ENCODE assay signal across 8 cellular contexts in the genomic region with DNA sequence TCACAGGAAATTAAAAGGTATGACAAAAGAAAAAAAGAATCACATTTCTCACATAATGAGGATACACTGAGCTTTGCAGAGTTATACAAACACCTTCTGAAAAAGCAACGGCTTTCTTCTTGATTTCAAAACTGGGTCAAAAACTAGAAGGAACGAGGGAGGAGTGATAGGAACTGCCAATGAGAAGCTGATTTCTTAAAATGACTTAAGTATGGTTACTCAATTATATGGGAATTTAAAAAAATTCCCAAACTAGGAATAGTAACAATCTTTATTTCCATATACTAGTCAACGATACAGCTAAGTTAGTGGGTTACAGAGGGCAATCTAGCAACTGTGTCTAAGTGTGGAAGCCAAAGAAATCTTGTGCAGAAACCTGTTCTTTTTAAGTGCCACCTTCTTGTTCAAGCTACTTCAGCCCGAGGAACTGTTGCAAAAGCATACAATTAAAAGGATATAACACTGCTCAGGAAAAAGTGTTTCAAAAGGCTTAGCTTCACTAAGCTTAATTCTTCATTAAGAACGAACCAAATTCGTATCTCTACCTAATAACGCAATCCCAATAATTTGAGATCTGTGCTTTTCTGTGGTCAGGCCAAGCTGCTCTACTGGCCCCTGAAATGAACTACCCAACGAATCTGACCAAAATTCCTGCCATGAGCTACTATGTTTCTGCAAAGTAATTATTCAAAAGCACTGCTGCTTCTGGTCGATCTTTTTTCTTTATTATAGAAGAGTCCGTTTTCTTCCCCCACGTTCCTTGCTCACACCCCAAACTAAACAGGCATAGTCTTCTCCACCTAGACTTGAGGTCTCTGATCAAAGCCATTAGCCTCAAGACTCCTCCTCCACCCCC. TPM values are rescaled to one million over a fixed set of nuclear protein-coding genes. Genes with fewer than 3 reads are reported as not detected.
DNase-seq lines count a peak whose midpoint lies in the region; ATAC-seq and TF ChIP-seq lines count a peak whose summit lies in the region.

No MANE protein-coding gene starts in this region.

- H3K4me3 Mint-ChIP-seq in CD4-positive, CD25-positive, alpha-beta regulatory T cell, result peak overlapping the region; percentile 94 to 97 (median 94)

- DNase-seq in CD4-positive, CD25-positive, alpha-beta regulatory T cell, result peak in 1 of 3 donors; percentile 29
- no peak for DNase-seq in mammary epithelial cell
- DNase-seq in dedifferentiated amniotic fluid mesenchymal stem cell (ENCODE audit: extremely low spot score), result no peak
- no peak for DNase-seq in stimulated activated CD4-positive, alpha-beta T cell treated with anti-CD3 and anti-CD28 coated beads, Interleukin-4, amount 100 ng/mL, for 4 hours
- no peak for DNase-seq in HuH-7 (ENCODE audit: low spot score)

- TF ChIP-seq CTCF in KMS-11 (conservative IDR thresholded peaks at IDR 0.05; ENCODE audit: low read depth, low read length) (no peak), mammary epithelial cell (conservative IDR thresholded peaks at IDR 0.05 in 1 of 2, IDR thresholded peaks at IDR 0.05 in 1 of 2; ENCODE audit: extremely low read depth in 1 of 2, insufficient read depth in 1 of 2, low read depth in 1 of 2, low read length in 2 of 2) (no peak)

- peak overlapping the region; percentile 90 for H3K27ac ChIP-seq in CD4-positive, CD25-positive, alpha-beta regulatory T cell (ENCODE audit: insufficient read depth, low read length, poor library complexity, severe bottlenecking)
- no peak overlapping the region for H3K27ac ChIP-seq in KMS-11
- no peak overlapping the region for H3K27ac ChIP-seq in mammary epithelial cell (ENCODE audit: insufficient read depth, low read depth, low read length)
- H3K27ac ChIP-seq in muscle layer of duodenum (ENCODE audit: low read length), result peak overlapping the region; percentile 83

- H3K79me2 ChIP-seq in KMS-11 (ENCODE audit: insufficient read depth, low read depth) (peaks cover 22% of the 10 kb centered on the region; the same call in 1 of the 2 replicates), mammary epithelial cell (ENCODE audit: insufficient read depth, low read length) (peaks cover 75% of the 10 kb centered on the region)

- peak overlapping the region; percentile 77 for H3K4me3 ChIP-seq in CD4-positive, CD25-positive, alpha-beta regulatory T cell (ENCODE audit: low read depth, low read length)
- no peak overlapping the region for H3K4me3 ChIP-seq in KMS-11 (IDR thresholded peaks at IDR 0.05; ENCODE audit: insufficient read depth, low read depth, low read length)
- H3K4me3 ChIP-seq in mammary epithelial cell (replicated peaks in 1 of 3; ENCODE audit: insufficient read depth in 1 of 3, low read depth in 2 of 3, low read length in 3 of 3), result peak overlapping the region; percentile 64 to 97 (median 96)
- H3K4me3 ChIP-seq in muscle layer of duodenum (ENCODE audit: low read depth in 1 of 2, low read length in 2 of 2), result peak overlapping the region; percentile 79 to 80

- H3K9ac ChIP-seq in KMS-11, result no peak overlapping the region
- peak overlapping the region; percentile 77 for H3K9ac ChIP-seq in mammary epithelial cell (ENCODE audit: insufficient read depth, low read length)

- no peaks in the 10 kb centered on the region for H3K27me3 ChIP-seq in CD4-positive, CD25-positive, alpha-beta regulatory T cell (ENCODE audit: control insufficient read depth, insufficient read depth, low read length)
- H3K27me3 ChIP-seq in KMS-11 (ENCODE audit: insufficient read depth, low read depth) (no peaks in the 10 kb centered on the region), mammary epithelial cell (ENCODE audit: insufficient read depth, low read length) (no peaks in the 10 kb centered on the region), muscle layer of duodenum (ENCODE audit: low read depth, low read length) (no peaks in the 10 kb centered on the region)

- 61% methylated on average over 11 of the region's 11 CpGs for WGBS in mammary epithelial cell (ENCODE audit: low coverage, missing lambda C conversion rate)

- no TSS peak for BruUV-seq in mammary epithelial cell (replicated peaks; lab: Mats Ljungman, UMichigan)

- no peaks in the 10 kb centered on the region for H3K27me3 Mint-ChIP-seq in CD4-positive, CD25-positive, alpha-beta regulatory T cell

- no peak for ATAC-seq in CD4-positive, CD25-positive, alpha-beta regulatory T cell (ENCODE audit: low read depth in 2 of 2)
- no peak for ATAC-seq in GM19324 (IDR thresholded peaks at IDR 0.05; ENCODE audit: low FRiP score, unreplicated experiment)

- H3K9me3 Mint-ChIP-seq in CD4-positive, CD25-positive, alpha-beta regulatory T cell, result peaks cover 0 to 3% (median 0%) of the 10 kb centered on the region in 7 donors

- dilution Hi-C loops in mammary epithelial cell (cut with HindIII; ENCODE audit: low sequenced_read_pairs), result no loop called here

- H3K4me2 ChIP-seq in KMS-11 (peak overlapping the region; percentile 45), mammary epithelial cell (ENCODE audit: insufficient read depth, low read depth, low read length) (peak overlapping the region; percentile 89)

- H2AFZ ChIP-seq in KMS-11 (ENCODE audit: low read depth), result no peak overlapping the region
- H2AFZ ChIP-seq in mammary epithelial cell (ENCODE audit: low read depth, low read length), result no peak overlapping the region

- intact Hi-C loops in mammary epithelial cell (cut with micrococcal nuclease), result no loop called here

- no peaks in the 10 kb centered on the region for H3K9me3 ChIP-seq in CD4-positive, CD25-positive, alpha-beta regulatory T cell (ENCODE audit: control insufficient read depth in 2 of 2, low read length in 2 of 2)
- no peaks in the 10 kb centered on the region for H3K9me3 ChIP-seq in mammary epithelial cell (replicated peaks; ENCODE audit: insufficient read depth, low read length)
- H3K9me3 ChIP-seq in muscle layer of duodenum (ENCODE audit: control insufficient read depth in 1 of 2, low read length in 2 of 2), result no peaks in the 10 kb centered on the region

- H4K20me1 ChIP-seq in KMS-11 (ENCODE audit: insufficient read depth), result no peaks in the 10 kb centered on the region
- H4K20me1 ChIP-seq in mammary epithelial cell (ENCODE audit: insufficient read depth, low read length), result no peaks in the 10 kb centered on the region

- CTCF ChIA-PET in mammary epithelial cell (lab: Charles Lee; ENCODE audit: low non-redundant PET), result interaction anchor here (0.6 kb wide), 1 partner anchor 161 kb away, joined by 4 read pairs; no protein-coding TSS in a partner anchor

- no peaks in the 10 kb centered on the region for H3K36me3 Mint-ChIP-seq in CD4-positive, CD25-positive, alpha-beta regulatory T cell

- in situ Hi-C loops in mammary epithelial cell (cut with MboI; ENCODE audit: low sequenced_read_pairs in 2 of 2), result no loop called here

- peaks cover 81% of the 10 kb centered on the region for H3K4me1 ChIP-seq in CD4-positive, CD25-positive, alpha-beta regulatory T cell (ENCODE audit: control insufficient read depth, insufficient read depth, low read length, poor library complexity, severe bottlenecking)
- H3K4me1 ChIP-seq in KMS-11 (ENCODE audit: low read depth, poor library complexity, severe bottlenecking), result peaks cover 31% of the 10 kb centered on the region
- peaks cover 24% of the 10 kb centered on the region for H3K4me1 ChIP-seq in mammary epithelial cell (ENCODE audit: insufficient read depth, low read length)
- H3K4me1 ChIP-seq in muscle layer of duodenum (ENCODE audit: control insufficient read depth in 1 of 2, insufficient read depth in 2 of 2, low read length in 2 of 2), result peaks cover 31 to 34% of the 10 kb centered on the region in 2 donors

- peak overlapping the region; percentile 89 to 100 (median 97) for H3K27ac Mint-ChIP-seq in CD4-positive, CD25-positive, alpha-beta regulatory T cell

- H3K4me1 Mint-ChIP-seq in CD4-positive, CD25-positive, alpha-beta regulatory T cell, result peaks cover 63 to 86% (median 72%) of the 10 kb centered on the region in 4 donors

- no peaks in the 10 kb centered on the region for H3K36me3 ChIP-seq in CD4-positive, CD25-positive, alpha-beta regulatory T cell (ENCODE audit: control insufficient read depth, insufficient read depth, low read length)
- H3K36me3 ChIP-seq in KMS-11 (ENCODE audit: insufficient read depth), result no peaks in the 10 kb centered on the region
- no peaks in the 10 kb centered on the region for H3K36me3 ChIP-seq in mammary epithelial cell (ENCODE audit: insufficient read depth, low read length)
- H3K36me3 ChIP-seq in muscle layer of duodenum (ENCODE audit: control insufficient read depth in 1 of 2, insufficient read depth in 2 of 2, low read length in 2 of 2), result no peaks in the 10 kb centered on the region

RNA-seq across cellular contexts. Expression of gene USP24, which starts 1.9 kb away (rescaled TPM):
- total RNA-seq in CD4-positive, CD25-positive, alpha-beta regulatory T cell, result 60.9 TPM
- 1 to 10 TPM; 5.7 to 7.2 (median 6.1) TPM for polyA plus RNA-seq in CD4-positive, CD25-positive, alpha-beta regulatory T cell
- 10 to 100 TPM; 37.7 to 41.6 TPM for total RNA-seq in mammary epithelial cell
- 11.3 TPM for polyA plus RNA-seq in mammary epithelial cell
- 38.1 TPM for polyA minus RNA-seq in mammary epithelial cell

Comparison
In these comparisons a context has a peak if more than half of its experiments do, and no peak if none do; other contexts are left out.
1. H3K27ac ChIP-seq: peak in CD4-positive, CD25-positive, alpha-beta regulatory T cell (single experiment) and muscle layer of duodenum (single experiment); none in KMS-11 (single experiment) and mammary epithelial cell (single experiment).